In the genomic region with DNA sequence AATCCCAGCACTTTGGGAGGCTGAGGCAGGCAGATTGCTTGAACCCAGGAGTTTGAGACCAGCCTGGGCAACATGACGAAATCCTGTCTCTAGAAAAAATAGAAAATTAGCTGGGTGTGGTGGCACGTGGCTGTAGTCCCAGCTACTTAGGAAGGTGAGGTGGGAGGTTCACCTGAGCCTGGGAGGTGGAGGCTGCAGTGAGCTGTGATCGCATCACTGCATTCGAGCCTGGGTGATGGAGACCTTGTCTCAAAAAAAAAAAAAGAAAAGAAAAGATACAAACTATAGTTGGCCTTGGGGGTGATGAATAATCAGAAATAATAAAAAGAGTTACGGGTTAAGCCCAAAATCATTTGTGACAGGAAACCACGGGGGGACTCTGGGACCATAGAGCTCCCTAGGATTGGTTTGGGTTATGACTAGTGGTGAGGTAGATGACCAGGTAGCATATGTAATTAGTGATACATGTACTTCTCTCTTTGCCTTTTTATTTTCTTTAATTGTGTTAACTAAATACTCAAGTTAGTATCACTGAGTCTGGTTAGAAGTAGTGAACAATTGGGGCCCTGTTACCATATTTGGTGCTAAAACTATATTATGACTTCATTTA, we compare ENCODE assay signal across 1 cellular context.
TF ChIP-seq lines count a peak whose summit lies in the region.

No MANE protein-coding gene starts in this region.

TF ChIP-seq in A549, 52 proteins besides CTCF, POLR2A, EP300 and RAD21 (continued from another document):
- TF ChIP-seq, protein P1, sequence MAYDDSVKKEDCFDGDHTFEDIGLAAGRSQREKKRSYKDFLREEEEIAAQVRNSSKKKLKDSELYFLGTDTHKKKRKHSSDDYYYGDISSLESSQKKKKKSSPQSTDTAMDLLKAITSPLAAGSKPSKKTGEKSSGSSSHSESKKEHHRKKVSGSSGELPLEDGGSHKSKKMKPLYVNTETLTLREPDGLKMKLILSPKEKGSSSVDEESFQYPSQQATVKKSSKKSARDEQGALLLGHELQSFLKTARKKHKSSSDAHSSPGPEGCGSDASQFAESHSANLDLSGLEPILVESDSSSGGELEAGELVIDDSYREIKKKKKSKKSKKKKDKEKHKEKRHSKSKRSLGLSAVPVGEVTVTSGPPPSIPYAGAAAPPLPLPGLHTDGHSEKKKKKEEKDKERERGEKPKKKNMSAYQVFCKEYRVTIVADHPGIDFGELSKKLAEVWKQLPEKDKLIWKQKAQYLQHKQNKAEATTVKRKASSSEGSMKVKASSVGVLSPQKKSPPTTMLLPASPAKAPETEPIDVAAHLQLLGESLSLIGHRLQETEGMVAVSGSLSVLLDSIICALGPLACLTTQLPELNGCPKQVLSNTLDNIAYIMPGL (CRISPR knock-in tag; IDR thresholded peaks at IDR 0.05; ENCODE audit: borderline replicate concordance): no peak
- TF ChIP-seq TFCP2L1 (CRISPR knock-in tag; IDR thresholded peaks at IDR 0.05) (no peak), ZC3H11A (IDR thresholded peaks at IDR 0.05) (no peak), ZNF302 (CRISPR knock-in tag; IDR thresholded peaks at IDR 0.05) (no peak), HDAC2 (IDR thresholded peaks at IDR 0.05) (no peak), SMC3 (IDR thresholded peaks at IDR 0.05) (no peak)
